8 cellular contexts compared by ENCODE assay signal in the genomic region with DNA sequence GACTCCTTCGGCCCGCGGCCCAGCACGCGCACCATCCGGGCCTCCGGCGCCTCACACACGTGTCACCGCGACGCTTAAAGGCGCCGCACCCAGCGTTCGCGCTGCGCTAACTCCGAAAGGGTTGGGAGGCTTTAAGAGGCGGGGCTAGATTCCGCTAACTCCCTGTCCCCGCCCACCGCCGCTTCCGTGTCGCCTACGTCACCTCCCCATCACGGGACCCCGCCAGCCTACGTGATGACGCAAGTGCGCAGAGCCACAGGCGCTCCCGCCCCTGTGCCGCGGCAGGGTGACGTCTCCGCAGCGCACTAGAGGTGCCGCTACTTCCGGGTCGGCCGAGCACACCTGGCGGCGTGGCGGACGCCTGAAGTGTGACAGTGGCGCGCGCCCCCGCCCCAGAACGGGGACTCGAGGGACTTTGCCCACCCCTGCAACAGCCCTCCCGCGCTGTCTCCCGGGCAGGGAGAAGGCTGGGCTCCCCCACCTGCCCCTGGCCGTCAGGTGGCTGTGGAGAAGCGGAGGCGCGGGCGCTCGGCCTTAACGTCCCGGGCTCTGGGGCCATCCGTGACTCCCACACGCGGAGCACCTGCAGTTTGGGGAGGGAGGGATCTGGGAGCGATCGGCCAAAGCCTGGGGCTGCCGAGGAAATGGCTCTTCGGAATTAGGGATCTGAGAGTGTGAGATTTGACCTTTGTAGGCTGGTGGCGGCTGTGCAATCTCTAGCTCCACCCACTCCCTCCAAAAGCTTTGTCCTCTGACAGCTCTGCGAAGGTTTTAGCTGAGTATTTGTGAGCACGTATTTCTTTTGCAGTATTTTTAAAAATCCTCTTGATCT. TPM values are rescaled to one million over a fixed set of nuclear protein-coding genes. Genes with fewer than 3 reads are reported as not detected.
DNase-seq lines count a peak whose midpoint lies in the region; TF ChIP-seq lines count a peak whose summit lies in the region.

A gene (minus strand): TSS at position 35 of the 832 bp plus-strand sequence. CDS start 4,451 bp downstream, outside the sequence.

- H4K8ac ChIP-seq in neuronal stem cell (ENCODE audit: low read depth, low read length), result no peak within 1 kb of the TSS

- peak within 1 kb of the TSS; percentile 69 for H2BK5ac ChIP-seq in neuronal stem cell (ENCODE audit: low read length)

- H3K4me3 ChIP-seq in neuronal stem cell (ENCODE audit: low read length in 2 of 2), result peak within 1 kb of the TSS; percentile 60 to 94

- H3K9ac ChIP-seq in neuronal stem cell (ENCODE audit: low read depth, low read length, poor library complexity), result peak within 1 kb of the TSS; percentile 88

- DNase-seq in GF-D8 (lab: John Stamatoyannopoulos, UW) (peak; percentile 94), HEK293T (ENCODE audit: extremely low spot score) (peak; percentile 99), MV-4-11 (lab: John Stamatoyannopoulos, UW) (peak; percentile 99), SK-MEL-5 (ENCODE audit: low read depth, low spot score) (peak; percentile 100), foreskin melanocyte (peak; percentile 96), neuronal stem cell (ENCODE audit: low spot score) (peak; percentile 99)
- DNase-seq in activated naive CD4-positive, alpha-beta T cell treated with Interleukin-2 at 50 U/mL for 16 hours, result peak; percentile 100

- no peaks in the 10 kb centered on the region for H3K9me3 ChIP-seq in neuronal stem cell (replicated peaks in 1 of 2; ENCODE audit: control insufficient read depth in 2 of 2, insufficient read depth in 1 of 2, low read depth in 1 of 2, low read length in 2 of 2)

- no peak within 1 kb of the TSS for H2BK12ac ChIP-seq in neuronal stem cell (ENCODE audit: low read length)

- peaks cover 9% of the 10 kb centered on the region for H3K79me1 ChIP-seq in neuronal stem cell (ENCODE audit: low read depth, low read length)

- H3K36me3 ChIP-seq in neuronal stem cell (replicated peaks in 1 of 2; ENCODE audit: control insufficient read depth in 2 of 2, insufficient read depth in 2 of 2, low read length in 2 of 2), result peaks cover 12 to 24% of the 10 kb centered on the region in 2 donors

- TF ChIP-seq CTCF in subcutaneous adipose tissue (IDR thresholded peaks at IDR 0.05; ENCODE audit: low read depth), result no peak

- peak within 1 kb of the TSS; percentile 82 for H2AK5ac ChIP-seq in neuronal stem cell (ENCODE audit: low read depth, low read length)

- no CpG with 5 or more reads among the region's 74 CpGs for WGBS in neuronal stem cell (ENCODE audit: extremely low coverage in 2 of 2, insufficient read length in 2 of 2, insufficient replicate concordance in 1 of 2), 2 donors

- H3K4ac ChIP-seq in neuronal stem cell (ENCODE audit: low read length), result peak within 1 kb of the TSS; percentile 56

- peak within 1 kb of the TSS; percentile 63 for H3K14ac ChIP-seq in neuronal stem cell (ENCODE audit: low read length)

- H3K23ac ChIP-seq in neuronal stem cell (ENCODE audit: low read depth, low read length, poor library complexity), result peak within 1 kb of the TSS; percentile 75

- H2BK120ac ChIP-seq in neuronal stem cell (ENCODE audit: low read depth, low read length), result no peak within 1 kb of the TSS

- H3K4me2 ChIP-seq in neuronal stem cell (ENCODE audit: insufficient read depth, low read length, poor library complexity, severe bottlenecking), result peak within 1 kb of the TSS; percentile 98

- H4K91ac ChIP-seq in neuronal stem cell (ENCODE audit: low read depth, low read length, poor library complexity), result no peak within 1 kb of the TSS

- POLR2A ChIA-PET in HEK293T (lab: Yijun Ruan, JAX), result interaction anchor here (0.6 to 2.5 kb wide), 11 partner anchors 12 to 134 kb away, joined by 3 to 9 read pairs (median 3); no protein-coding TSS in a partner anchor

- peak within 1 kb of the TSS; percentile 97 for H2AFZ ChIP-seq in neuronal stem cell (ENCODE audit: low read length)

- H2BK15ac ChIP-seq in neuronal stem cell (ENCODE audit: low read length), result peak within 1 kb of the TSS; percentile 79

- peak within 1 kb of the TSS; percentile 58 for H3K27ac ChIP-seq in neuronal stem cell (replicated peaks; ENCODE audit: low read length)

- in situ Hi-C loops in SK-MEL-5 (cut with HindIII; ENCODE audit: low pct_unique_long_range_greater_than_20kb, low sequenced_read_pairs), result loop anchor here (25.0 kb wide), 2 partner anchors 121 to 354 kb away; no protein-coding TSS in a partner anchor

- peak within 1 kb of the TSS; percentile 96 for H3K18ac ChIP-seq in neuronal stem cell (ENCODE audit: low read length)

- CTCF ChIA-PET in HEK293T (lab: Yijun Ruan, JAX), result interaction anchor here (1.1 kb wide), 1 partner anchor 25 kb away, joined by 3 read pairs; no protein-coding TSS in a partner anchor

- no peaks in the 10 kb centered on the region for H3K27me3 ChIP-seq in neuronal stem cell (ENCODE audit: control insufficient read depth in 3 of 3, insufficient read depth in 3 of 3, low read depth in 1 of 3, low read length in 3 of 3)

- H3K4me1 ChIP-seq in neuronal stem cell (ENCODE audit: control insufficient read depth in 2 of 2, insufficient read depth in 1 of 2, low read depth in 1 of 2, low read length in 2 of 2), result peaks cover 4 to 11% of the 10 kb centered on the region in 2 donors

TF ChIP-seq in HEK293T, 16 proteins besides CTCF, POLR2A, EP300 and RAD21:
- TF ChIP-seq CTBP1 (IDR thresholded peaks at IDR 0.05; ENCODE audit: borderline replicate concordance) (peak; percentile 61; the same call in 1 of the 2 replicates), TARDBP (IDR thresholded peaks at IDR 0.05) (peak; percentile 92), FOXK2 (IDR thresholded peaks at IDR 0.05) (no peak), ZNF384 (IDR thresholded peaks at IDR 0.05) (no peak), SP1 (IDR thresholded peaks at IDR 0.05) (peak; percentile 79), LEF1 (IDR thresholded peaks at IDR 0.05; ENCODE audit: borderline replicate concordance) (no peak), NFRKB (IDR thresholded peaks at IDR 0.05) (no peak), ELF4 (IDR thresholded peaks at IDR 0.05) (peak; percentile 99), FOXM1 (IDR thresholded peaks at IDR 0.05; ENCODE audit: borderline replicate concordance) (peak; percentile 63; the same call in 1 of the 2 replicates), BHLHE40 (IDR thresholded peaks at IDR 0.05; ENCODE audit: borderline replicate concordance) (no peak), SUZ12 (IDR thresholded peaks at IDR 0.05) (no peak), HDGF (IDR thresholded peaks at IDR 0.05; ENCODE audit: borderline replicate concordance) (peak; percentile 93), L3MBTL2 (conservative IDR thresholded peaks at IDR 0.05) (peak; percentile 74), FOXA1 (IDR thresholded peaks at IDR 0.05) (no peak), ARNT (IDR thresholded peaks at IDR 0.05) (no peak)
- TF ChIP-seq, protein P1, sequence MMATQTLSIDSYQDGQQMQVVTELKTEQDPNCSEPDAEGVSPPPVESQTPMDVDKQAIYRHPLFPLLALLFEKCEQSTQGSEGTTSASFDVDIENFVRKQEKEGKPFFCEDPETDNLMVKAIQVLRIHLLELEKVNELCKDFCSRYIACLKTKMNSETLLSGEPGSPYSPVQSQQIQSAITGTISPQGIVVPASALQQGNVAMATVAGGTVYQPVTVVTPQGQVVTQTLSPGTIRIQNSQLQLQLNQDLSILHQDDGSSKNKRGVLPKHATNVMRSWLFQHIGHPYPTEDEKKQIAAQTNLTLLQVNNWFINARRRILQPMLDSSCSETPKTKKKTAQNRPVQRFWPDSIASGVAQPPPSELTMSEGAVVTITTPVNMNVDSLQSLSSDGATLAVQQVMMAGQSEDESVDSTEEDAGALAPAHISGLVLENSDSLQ (IDR thresholded peaks at IDR 0.05), result peak; percentile 63

RNA-seq across cellular contexts. Expression of the gene that starts here (rescaled TPM):
- 96.8 and 116 TPM in 2 replicates for total RNA-seq in SK-MEL-5 (2014; rRNA removed; shearing (Covaris generic))
- 153 and 199 TPM in 2 replicates for polyA plus RNA-seq in SK-MEL-5 (2015; cell fraction: cytosol; rRNA removed)
- 546 and 730 TPM in 2 replicates for polyA plus RNA-seq in SK-MEL-5 (2015; cell fraction: nucleus; rRNA removed)
- 21.1 TPM for polyA plus RNA-seq in neuronal stem cell (2013, experiment 1 of 2)
- polyA plus RNA-seq in neuronal stem cell (2013, experiment 2 of 2), result 23.6 TPM
- total RNA-seq in subcutaneous adipose tissue, result 10 to 100 TPM; 38.3 to 60.7 (median 51.1) TPM

Comparison
In these comparisons a context has a peak if more than half of its experiments do, and no peak if none do; other contexts are left out.
1. Peak in every context shown above with its lines: DNase-seq, H3K4me3 ChIP-seq and H3K27ac ChIP-seq.